In the genomic region with DNA sequence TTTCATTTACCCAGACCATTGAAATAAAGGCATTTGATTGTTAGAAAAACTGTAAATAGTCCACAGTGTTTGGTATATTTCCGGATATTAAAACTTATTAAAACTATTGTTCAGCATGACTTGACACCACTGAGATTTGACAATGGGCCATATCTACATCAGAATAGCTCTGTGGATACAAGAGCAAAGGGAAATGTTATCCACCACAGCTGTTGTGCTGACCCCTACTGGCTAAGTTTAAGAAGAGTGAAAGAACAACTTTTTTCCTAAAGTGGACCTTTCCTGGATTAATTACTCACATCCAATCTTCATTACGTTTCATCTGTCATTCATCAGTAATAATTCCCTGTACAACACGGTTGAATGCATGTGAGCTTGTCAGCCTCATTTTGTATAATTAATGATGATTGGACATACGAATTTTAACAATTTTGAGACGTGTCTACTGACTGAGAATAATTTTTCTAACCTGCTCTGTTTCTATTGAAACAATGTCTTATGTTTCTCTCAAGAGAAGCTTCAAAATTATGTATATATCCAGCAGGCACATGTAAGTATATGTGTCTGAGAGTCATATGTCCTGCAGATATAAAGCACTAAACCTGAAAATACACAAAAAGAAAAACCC, we compare ENCODE assay signal across 9 cellular contexts.
DNase-seq lines count a peak whose midpoint lies in the region; ATAC-seq and TF ChIP-seq lines count a peak whose summit lies in the region.
"Had no signal": no experiment of that assay in that cellular context is flagged by ENCODE, and none has a peak within 500 bp of the region (broad histone marks: within the 10 kb centered on the region; RNA-seq: fewer than 3 reads in every experiment).

No MANE protein-coding gene starts in this region.

- no peaks in the 10 kb centered on the region for H3K9me3 ChIP-seq in osteoblast (ENCODE audit: low read depth, low read length)

- no peak overlapping the region for H3K4me2 ChIP-seq in osteoblast (ENCODE audit: insufficient read depth, low read length)

- peak; percentile 55 for ATAC-seq in GM18502 (IDR thresholded peaks at IDR 0.05; ENCODE audit: poor library complexity, unreplicated experiment)
- ATAC-seq in GM19452 (IDR thresholded peaks at IDR 0.05; ENCODE audit: unreplicated experiment): no peak

- no peak overlapping the region for H2AFZ ChIP-seq in osteoblast (ENCODE audit: low read length)

- no peaks in the 10 kb centered on the region for H4K20me1 ChIP-seq in osteoblast (ENCODE audit: insufficient read depth, low read length)

- H3K4me3 ChIP-seq in cardiac fibroblast (replicated peaks in 1 of 2; ENCODE audit: low read depth in 2 of 2, low read length in 2 of 2): no peak overlapping the region
- no peak overlapping the region for H3K4me3 ChIP-seq in osteoblast (ENCODE audit: insufficient read depth, low read length)
- H3K4me3 ChIP-seq: SJSA1 had no signal

- H3K4me1 ChIP-seq in osteoblast (ENCODE audit: insufficient read depth, low read length): no peaks in the 10 kb centered on the region
- H3K4me1 ChIP-seq: SJSA1 had no signal

- H3K79me2 ChIP-seq in osteoblast (ENCODE audit: insufficient read depth, low read length): no peaks in the 10 kb centered on the region

- no peaks in the 10 kb centered on the region for H3K36me3 ChIP-seq in osteoblast (ENCODE audit: insufficient read depth, low read length)
- H3K36me3 ChIP-seq: SJSA1 had no signal

- TF ChIP-seq CTCF in cardiac fibroblast (IDR thresholded peaks at IDR 0.05; ENCODE audit: low read depth, low read length) (peak; percentile 19), osteoblast (IDR thresholded peaks at IDR 0.05; ENCODE audit: extremely low read depth, low read depth, low read length) (peak; percentile 28)

- no peaks in the 10 kb centered on the region for H3K27me3 ChIP-seq in osteoblast (ENCODE audit: insufficient read depth, low read length)
- H3K27me3 ChIP-seq: SJSA1 had no signal

- DNase-seq in NAMALWA (ENCODE audit: low spot score) (peak; percentile 46), cardiac fibroblast (ENCODE audit: low read depth in 2 of 2) (peak; percentile 14 to 65), osteoblast (ENCODE audit: insufficient read length, low spot score, missing footprints) (peak; percentile 5), NCI-H1092 treated with DMSO at 0.1 percent for 48 hours (lab: John Stamatoyannopoulos, UW) (no peak), DMS79 treated with DMSO at 0.1 percent for 48 hours (lab: John Stamatoyannopoulos, UW) (no peak)
- DNase-seq in NK-92 treated with Interleukin-12 subunit alpha and Interleukin-12 subunit beta, amount 100 ng/mL, for 24 hours (lab: John Stamatoyannopoulos, UW): no peak

- no peak overlapping the region for H3K27ac ChIP-seq in osteoblast (ENCODE audit: low read depth, low read length)
- H3K27ac ChIP-seq: SJSA1 had no signal

Comparison
In these comparisons a context has a peak if more than half of its experiments do, and no peak if none do; other contexts are left out.
1. DNase-seq: peak in NAMALWA (single experiment), cardiac fibroblast (2 of 2) and osteoblast (single experiment); none in NCI-H1092 treated with DMSO at 0.1 percent for 48 hours (single experiment), NK-92 treated with Interleukin-12 subunit alpha and Interleukin-12 subunit beta, amount 100 ng/mL, for 24 hours (single experiment) and DMS79 treated with DMSO at 0.1 percent for 48 hours (single experiment).